27 cellular contexts compared by ENCODE assay signal in the genomic region with DNA sequence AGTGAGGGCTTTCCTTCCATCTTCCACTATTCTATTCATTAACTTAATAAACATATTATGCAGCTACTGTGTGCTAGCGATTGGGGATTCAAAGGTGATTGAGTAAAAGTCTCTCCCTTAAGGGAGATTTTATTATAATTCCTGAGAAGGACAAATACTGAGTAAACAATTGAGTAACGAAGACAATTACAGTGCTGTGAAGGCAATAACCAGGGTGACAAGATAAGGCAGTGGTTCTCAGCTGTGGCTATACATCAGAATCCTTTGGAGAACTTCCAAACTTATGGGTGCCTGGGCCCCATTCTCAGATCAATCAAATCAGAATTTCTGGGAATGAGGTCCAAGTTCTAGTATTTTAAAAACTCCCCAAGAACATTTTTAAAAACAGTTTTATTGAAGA.
"Had no signal": no experiment of that assay in that cellular context is flagged by ENCODE, and none has a peak within 500 bp of the region (broad histone marks: within the 10 kb centered on the region; RNA-seq: fewer than 3 reads in every experiment).

No MANE protein-coding gene starts in this region.

- H3K27me3 Mint-ChIP-seq: stimulated activated memory B cell treated with anti-CD40 and anti-IgM and Interleukin-4, amounts not matched to agents 10 μg/mL and 1 μg/mL and 100 μg/mL, for 72 hours had no signal

- H3K36me3 ChIP-seq: esophagus squamous epithelium, heart right ventricle, lower lobe of right lung, prostate gland, right atrium auricular region, tibial artery had no signal

- FAIRE-seq: endometrium had no signal

- H3K27me3 ChIP-seq: right atrium auricular region, testis, tibial artery had no signal

- H3K4me1 ChIP-seq: esophagus squamous epithelium, heart right ventricle, lower lobe of right lung, prostate gland, right atrium auricular region, testis, tibial artery had no signal

- H3K4me1 Mint-ChIP-seq: immature natural killer cell; natural killer cell; neural crest cell; stimulated activated memory B cell treated with anti-CD40 and anti-IgM and Interleukin-4, amounts not matched to agents 10 μg/mL and 1 μg/mL and 100 μg/mL, for 72 hours had no signal

- H3K27ac Mint-ChIP-seq: immature natural killer cell; natural killer cell; stimulated activated memory B cell treated with anti-CD40 and anti-IgM and Interleukin-4, amounts not matched to agents 10 μg/mL and 1 μg/mL and 100 μg/mL, for 72 hours; type B pancreatic cell had no signal

- H3K9me3 ChIP-seq: esophagus squamous epithelium, lower lobe of right lung, prostate gland, right atrium auricular region, testis, tibial artery had no signal

- H3K36me3 Mint-ChIP-seq: immature natural killer cell; natural killer cell; stimulated activated memory B cell treated with anti-CD40 and anti-IgM and Interleukin-4, amounts not matched to agents 10 μg/mL and 1 μg/mL and 100 μg/mL, for 72 hours; type B pancreatic cell had no signal

- H3K9me3 Mint-ChIP-seq: type B pancreatic cell had no signal

- ATAC-seq: heart right ventricle; left ventricle myocardium superior; lower lobe of right lung; natural killer cell; sciatic nerve; stimulated activated memory B cell treated with anti-CD40 and anti-IgM and Interleukin-4, amounts not matched to agents 10 μg/mL and 1 μg/mL and 100 μg/mL, for 72 hours; stimulated activated naive CD8-positive, alpha-beta T cell treated with anti-CD3 and anti-CD28 coated beads, Interleukin-15, Interleukin-2, amounts not matched to agents 100 U/mL and 50 U/mL, for 24 hours had no signal

- H3K27ac ChIP-seq: coronary artery, esophagus squamous epithelium, heart right ventricle, lower lobe of right lung, prostate gland, right atrium auricular region, testis, tibial artery had no signal

- DNase-seq: dermis blood vessel endothelial cell; effector memory CD4-positive, alpha-beta T cell; erythroblast; esophagus squamous epithelium; foreskin melanocyte; glutamatergic neuron; heart right ventricle; hypothalamus; immature natural killer cell; islet precursor cell; kidney glomerular epithelial cell; left ventricle myocardium superior; lower lobe of right lung; natural killer cell; stimulated activated CD4-positive, alpha-beta T cell treated with anti-CD3 and anti-CD28 coated beads, Interleukin-4, amount 100 ng/mL, for 4 hours; stimulated activated naive CD8-positive, alpha-beta T cell treated with anti-CD3 and anti-CD28 coated beads, Interleukin-15, Interleukin-2, amounts not matched to agents 100 U/mL and 50 U/mL, for 24 hours; substantia nigra; testis; tibial artery had no signal

- H3K4me3 Mint-ChIP-seq: immature natural killer cell; natural killer cell; neural crest cell; stimulated activated memory B cell treated with anti-CD40 and anti-IgM and Interleukin-4, amounts not matched to agents 10 μg/mL and 1 μg/mL and 100 μg/mL, for 72 hours; type B pancreatic cell had no signal

- H3K4me3 ChIP-seq: coronary artery, esophagus squamous epithelium, heart right ventricle, lower lobe of right lung, prostate gland, right atrium auricular region, testis, tibial artery had no signal
